ENCODE assay signal across 1 cellular context in genomic region chr18:65349635-65350034, GRCh38.
A peak's percentile ranks its signal among the peaks of the same experiment; 100 is the strongest.
TF ChIP-seq lines count a peak whose summit lies in the region.

No MANE protein-coding gene starts in this region.

TF ChIP-seq in HepG2, 621 proteins besides CTCF, POLR2A, EP300 and RAD21 (continued from another document):
- no peak for TF ChIP-seq AKNA (CRISPR knock-in tag; IDR thresholded peaks at IDR 0.05; ENCODE audit: borderline replicate concordance)
- TF ChIP-seq MAFK (conservative IDR thresholded peaks at IDR 0.05 in 1 of 2, IDR thresholded peaks at IDR 0.05 in 1 of 2; ENCODE audit: low read length in 2 of 2): peak; percentile 50 to 84; a peak in 3 of 4 replicates
- no peak for TF ChIP-seq ZNF562 (CRISPR knock-in tag; IDR thresholded peaks at IDR 0.05; ENCODE audit: borderline replicate concordance)
